In the genomic region with DNA sequence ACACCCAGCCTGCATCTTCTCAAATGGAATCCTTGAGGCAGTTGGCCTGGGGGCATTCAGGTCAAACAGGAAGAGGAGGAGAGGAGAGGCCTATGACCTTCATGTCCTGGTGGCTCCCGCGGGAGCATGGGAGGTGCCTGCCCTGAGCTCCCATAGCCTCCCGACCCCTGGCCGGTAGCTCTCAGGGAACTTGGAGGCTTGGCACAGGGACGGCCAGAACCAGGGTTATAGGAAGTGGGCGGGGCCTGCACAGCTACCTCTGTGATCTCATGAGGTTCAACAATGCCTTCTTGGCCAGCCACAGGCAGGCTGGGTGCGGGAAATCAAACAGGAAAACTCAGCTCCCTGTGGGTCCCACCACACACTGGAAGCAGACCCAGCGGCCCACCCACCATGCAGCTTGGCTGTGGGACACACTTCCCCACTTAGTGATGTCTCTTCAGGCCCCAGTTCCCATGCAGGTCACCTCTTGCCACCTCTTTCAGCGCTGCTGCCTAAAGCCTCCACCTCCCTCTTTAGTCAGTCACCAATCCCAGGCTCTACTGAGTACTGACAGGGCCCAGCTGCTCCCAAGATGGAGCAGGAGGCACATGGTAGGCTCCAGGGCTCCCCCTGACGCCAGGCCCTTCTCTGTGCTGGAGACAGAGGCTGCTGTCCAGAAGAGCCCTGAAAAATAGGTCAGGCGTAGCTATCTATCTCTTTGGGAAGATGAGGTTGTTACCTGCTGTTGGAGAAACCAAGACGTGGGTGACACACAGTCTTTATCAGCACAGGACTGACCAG, we compare ENCODE assay signal across 12 cellular contexts. TPM values are rescaled to one million over a fixed set of nuclear protein-coding genes. Genes with fewer than 3 reads are reported as not detected.
DNase-seq lines count a peak whose midpoint lies in the region; ATAC-seq and TF ChIP-seq lines count a peak whose summit lies in the region.
"Had no signal": no experiment of that assay in that cellular context is flagged by ENCODE, and none has a peak within 500 bp of the region (broad histone marks: within the 10 kb centered on the region; RNA-seq: fewer than 3 reads in every experiment).

SLFNL1 (minus strand) TSS at position 200 of the 783 bp plus-strand sequence. CDS start 1,065 bp downstream, outside the sequence.

- H3K9ac ChIP-seq in SK-N-SH = no peak within 1 kb of the TSS

- TF ChIP-seq RAD21 in SK-N-SH (IDR thresholded peaks at IDR 0.05; ENCODE audit: low read length) = no peak

- DNase-seq in SK-N-SH = peak; percentile 30
- peak; percentile 30 for DNase-seq in RKO (ENCODE audit: low spot score)
- DNase-seq in fibroblast of villous mesenchyme (ENCODE audit: low read depth) = peak; percentile 48
- no peak for DNase-seq in stimulated activated effector memory CD8-positive, alpha-beta T cell treated with anti-CD3 and anti-CD28 coated beads, Interleukin-12 subunit alpha, Interleukin-12 subunit beta, amount 100 ng/mL, for 72 hours (ENCODE audit: low spot score in 2 of 2)
- DNase-seq in CD8-positive, alpha-beta memory T cell = no peak
- DNase-seq: activated CD4-positive, alpha-beta T cell treated with anti-CD3 and anti-CD28 coated beads for 1 hour; kidney glomerular epithelial cell; NCI-H345 had no signal

- H3K9me2 ChIP-seq in SK-N-SH = no peaks in the 10 kb centered on the region

- POLR2A ChIA-PET in SK-N-SH (lab: Yijun Ruan, JAX) = interaction anchor here (0.6 kb wide), 1 partner anchor 26 kb away, joined by 4 read pairs; no protein-coding TSS in a partner anchor
- POLR2A ChIA-PET in CD8-positive, alpha-beta memory T cell (lab: Charles Lee) = no interaction called here

- ATAC-seq in SK-N-SH treated with all-trans-retinoic acid at 6 μM for 48 hours = no peak; the same call in 1 of the 3 replicates
- no peak for ATAC-seq in stimulated activated effector memory CD8-positive, alpha-beta T cell treated with anti-CD3 and anti-CD28 coated beads, Interleukin-12 subunit alpha, Interleukin-12 subunit beta, amount 100 ng/mL, for 72 hours
- no peak for ATAC-seq in HG03521 (IDR thresholded peaks at IDR 0.05; ENCODE audit: unreplicated experiment)
- ATAC-seq in HG02981 (IDR thresholded peaks at IDR 0.05; ENCODE audit: unreplicated experiment) = no peak

- H3K27me3 ChIP-seq in SK-N-SH (ENCODE audit: insufficient read depth) = no peaks in the 10 kb centered on the region
- H3K27me3 ChIP-seq in CD8-positive, alpha-beta memory T cell (ENCODE audit: insufficient read depth, low read length, poor library complexity, severe bottlenecking) = no peaks in the 10 kb centered on the region

- TF ChIP-seq CTCF in SK-N-SH (IDR thresholded peaks at IDR 0.05) (no peak), fibroblast of villous mesenchyme (IDR thresholded peaks at IDR 0.05; ENCODE audit: insufficient read depth, low read depth, low read length) (peak; percentile 22)

- 89% methylated on average over 7 of the region's 12 CpGs for WGBS in SK-N-SH (ENCODE audit: low lambda C conversion rate)

- peaks cover 3% of the 10 kb centered on the region for H3F3A ChIP-seq in SK-N-SH (replicated peaks; ENCODE audit: insufficient read depth)

- H3K79me2 ChIP-seq in SK-N-SH (ENCODE audit: insufficient read depth) = no peaks in the 10 kb centered on the region

- H3K4me3 ChIP-seq in SK-N-SH (ENCODE audit: low read depth in 2 of 2, low read length in 1 of 2) (no peak within 1 kb of the TSS), fibroblast of villous mesenchyme (ENCODE audit: low read depth, low read length) (no peak within 1 kb of the TSS)
- H3K4me3 ChIP-seq in CD8-positive, alpha-beta memory T cell (ENCODE audit: low read length) = no peak within 1 kb of the TSS

- H3K36me3 ChIP-seq in SK-N-SH (replicated peaks in 1 of 2; ENCODE audit: control insufficient read depth in 1 of 2, insufficient read depth in 2 of 2, low read length in 1 of 2) = peaks cover 5 to 19% of the 10 kb centered on the region in 2 experiments
- no peaks in the 10 kb centered on the region for H3K36me3 ChIP-seq in CD8-positive, alpha-beta memory T cell (ENCODE audit: insufficient read depth, low read length)

- H3K27ac Mint-ChIP-seq in stimulated activated effector memory CD8-positive, alpha-beta T cell treated with anti-CD3 and anti-CD28 coated beads, Interleukin-12 subunit alpha, Interleukin-12 subunit beta, amount 100 ng/mL, for 72 hours = peak within 1 kb of the TSS; percentile 78
- H3K27ac Mint-ChIP-seq in CD8-positive, alpha-beta memory T cell = peak within 1 kb of the TSS in 3 of 8 donors; percentile 14 to 43 (median 37)
- H3K27ac Mint-ChIP-seq: B cell had no signal

- peaks cover 56% of the 10 kb centered on the region for H3K36me3 Mint-ChIP-seq in stimulated activated effector memory CD8-positive, alpha-beta T cell treated with anti-CD3 and anti-CD28 coated beads, Interleukin-12 subunit alpha, Interleukin-12 subunit beta, amount 100 ng/mL, for 72 hours
- H3K36me3 Mint-ChIP-seq in CD8-positive, alpha-beta memory T cell = peaks cover 0 to 31% (median 0%) of the 10 kb centered on the region in 3 donors

- no peaks in the 10 kb centered on the region for H3K9me3 Mint-ChIP-seq in stimulated activated effector memory CD8-positive, alpha-beta T cell treated with anti-CD3 and anti-CD28 coated beads, Interleukin-12 subunit alpha, Interleukin-12 subunit beta, amount 100 ng/mL, for 72 hours
- H3K9me3 Mint-ChIP-seq in CD8-positive, alpha-beta memory T cell = no peaks in the 10 kb centered on the region

- no peaks in the 10 kb centered on the region for H3K9me3 ChIP-seq in SK-N-SH
- no peaks in the 10 kb centered on the region for H3K9me3 ChIP-seq in CD8-positive, alpha-beta memory T cell (ENCODE audit: low read length)

- no peak within 1 kb of the TSS for H3K4me3 Mint-ChIP-seq in stimulated activated effector memory CD8-positive, alpha-beta T cell treated with anti-CD3 and anti-CD28 coated beads, Interleukin-12 subunit alpha, Interleukin-12 subunit beta, amount 100 ng/mL, for 72 hours
- no peak within 1 kb of the TSS for H3K4me3 Mint-ChIP-seq in CD8-positive, alpha-beta memory T cell
- H3K4me3 Mint-ChIP-seq: B cell had no signal

- no peak within 1 kb of the TSS for H3K4me2 ChIP-seq in SK-N-SH

- H3K4me1 Mint-ChIP-seq in stimulated activated effector memory CD8-positive, alpha-beta T cell treated with anti-CD3 and anti-CD28 coated beads, Interleukin-12 subunit alpha, Interleukin-12 subunit beta, amount 100 ng/mL, for 72 hours = peaks cover 15% of the 10 kb centered on the region
- H3K4me1 Mint-ChIP-seq in CD8-positive, alpha-beta memory T cell = peaks cover 12 to 14% (median 12%) of the 10 kb centered on the region in 3 donors

- TF ChIP-seq EP300 in SK-N-SH (IDR thresholded peaks at IDR 0.05; ENCODE audit: borderline replicate concordance in 1 of 2, low read depth in 1 of 2, low read length in 1 of 2) = no peak

- H4K20me1 ChIP-seq in SK-N-SH (ENCODE audit: insufficient read depth) = no peaks in the 10 kb centered on the region

- no peak within 1 kb of the TSS for H2AFZ ChIP-seq in SK-N-SH (ENCODE audit: low read depth)

- CTCF ChIA-PET in SK-N-SH (lab: Yijun Ruan, JAX) = interaction anchor here (0.8 to 1.4 kb wide), 8 partner anchors 14 to 219 kb away, joined by 3 to 6 read pairs (median 4); no protein-coding TSS in a partner anchor
- CTCF ChIA-PET in CD8-positive, alpha-beta memory T cell (lab: Charles Lee) = no interaction called here

- no peaks in the 10 kb centered on the region; a peak in 1 of 4 replicates for H3K4me1 ChIP-seq in SK-N-SH (ENCODE audit: control insufficient read depth in 1 of 2, insufficient read depth in 2 of 2, low read depth in 1 of 2, low read length in 1 of 2)
- no peaks in the 10 kb centered on the region for H3K4me1 ChIP-seq in CD8-positive, alpha-beta memory T cell (ENCODE audit: insufficient read depth, low read length)

- no peak within 1 kb of the TSS; a peak in 1 of 4 replicates for H3K27ac ChIP-seq in SK-N-SH (ENCODE audit: low read depth in 2 of 2, low read length in 1 of 2)
- no peak within 1 kb of the TSS for H3K27ac ChIP-seq in CD8-positive, alpha-beta memory T cell (ENCODE audit: low read depth, low read length)

- peaks cover 0 to 2% of the 10 kb centered on the region in 2 donors for H3K27me3 Mint-ChIP-seq in CD8-positive, alpha-beta memory T cell
- H3K27me3 Mint-ChIP-seq: B cell had no signal

TF ChIP-seq in SK-N-SH, 30 proteins besides CTCF, POLR2A, EP300 and RAD21:
- TF ChIP-seq GABPA (IDR thresholded peaks at IDR 0.05; ENCODE audit: low read depth) (no peak), RXRA (IDR thresholded peaks at IDR 0.05; ENCODE audit: borderline replicate concordance, low read depth) (no peak), POLR2AphosphoS5 (IDR thresholded peaks at IDR 0.05; ENCODE audit: low read depth, low read length) (peak; percentile 58; the same call in 1 of the 2 replicates)

TF ChIP-seq in SK-N-SH treated with all-trans-retinoic acid at 6 μM for 48 hours, 23 proteins besides CTCF, POLR2A, EP300 and RAD21 (continues in another document):
- TF ChIP-seq ZNF565 (CRISPR knock-in tag; conservative IDR thresholded peaks at IDR 0.05; ENCODE audit: low read depth) (no peak), OSR1 (CRISPR knock-in tag; IDR thresholded peaks at IDR 0.05) (no peak), ZFP30 (CRISPR knock-in tag; IDR thresholded peaks at IDR 0.05) (no peak), GLIS3 (CRISPR knock-in tag; IDR thresholded peaks at IDR 0.05) (no peak), PPARA (CRISPR knock-in tag; IDR thresholded peaks at IDR 0.05; ENCODE audit: borderline replicate concordance) (no peak), ISL1 (CRISPR knock-in tag; IDR thresholded peaks at IDR 0.05) (no peak), SNAI2 (CRISPR knock-in tag; IDR thresholded peaks at IDR 0.05) (no peak)
- TF ChIP-seq, protein P1, sequence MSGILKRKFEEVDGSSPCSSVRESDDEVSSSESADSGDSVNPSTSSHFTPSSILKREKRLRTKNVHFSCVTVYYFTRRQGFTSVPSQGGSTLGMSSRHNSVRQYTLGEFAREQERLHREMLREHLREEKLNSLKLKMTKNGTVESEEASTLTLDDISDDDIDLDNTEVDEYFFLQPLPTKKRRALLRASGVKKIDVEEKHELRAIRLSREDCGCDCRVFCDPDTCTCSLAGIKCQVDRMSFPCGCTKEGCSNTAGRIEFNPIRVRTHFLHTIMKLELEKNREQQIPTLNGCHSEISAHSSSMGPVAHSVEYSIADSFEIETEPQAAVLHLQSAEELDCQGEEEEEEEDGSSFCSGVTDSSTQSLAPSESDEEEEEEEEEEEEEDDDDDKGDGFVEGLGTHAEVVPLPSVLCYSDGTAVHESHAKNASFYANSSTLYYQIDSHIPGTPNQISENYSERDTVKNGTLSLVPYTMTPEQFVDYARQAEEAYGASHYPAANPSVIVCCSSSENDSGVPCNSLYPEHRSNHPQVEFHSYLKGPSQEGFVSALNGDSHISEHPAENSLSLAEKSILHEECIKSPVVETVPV (CRISPR knock-in tag; IDR thresholded peaks at IDR 0.05) = no peak

RNA-seq across cellular contexts. Expression of gene SLFNL1, which starts in this region (rescaled TPM):
- polyA plus RNA-seq in SK-N-SH (2012; rRNA removed) = 0.16 and 0.26 TPM in 2 replicates
- polyA plus RNA-seq in SK-N-SH (2012; cell fraction: cytosol; rRNA removed) = 0.04 TPM in 2 replicates
- polyA plus RNA-seq in SK-N-SH (2012; cell fraction: nucleus; rRNA removed) = 1.4 and 1.6 TPM in 2 replicates
- under 0.01 and 0.64 TPM in 2 replicates for total RNA-seq in fibroblast of villous mesenchyme
- total RNA-seq in CD8-positive, alpha-beta memory T cell = under 1 TPM in 1 of 2 experiments, not detected in 1; 0.09 TPM
- 0.44 TPM for polyA plus RNA-seq in CD8-positive, alpha-beta memory T cell

Comparison
In these comparisons a context has a peak if more than half of its experiments do, and no peak if none do; other contexts are left out.
1. Peak in DNase-seq in fibroblast of villous mesenchyme; RNA of the gene not detected or under 1 TPM.
2. DNase-seq: peak in SK-N-SH (single experiment) and RKO (single experiment); none in stimulated activated effector memory CD8-positive, alpha-beta T cell treated with anti-CD3 and anti-CD28 coated beads, Interleukin-12 subunit alpha, Interleukin-12 subunit beta, amount 100 ng/mL, for 72 hours (0 of 2) and CD8-positive, alpha-beta memory T cell (0 of 5).